Comparison of ENCODE assay signal across 12 cellular contexts in genomic region chr12:1613860-1614259, GRCh38.
"Had no signal": no experiment of that assay in that cellular context is flagged by ENCODE, and none has a peak within 500 bp of the region (broad histone marks: within the 10 kb centered on the region; RNA-seq: fewer than 3 reads in every experiment).

No MANE protein-coding gene starts in this region.

- H3K4me3 Mint-ChIP-seq: activated naive CD8-positive, alpha-beta T cell; nephron had no signal

- H3K36me3 ChIP-seq: esophagus muscularis mucosa, heart right ventricle, left lung, spleen, tibial nerve had no signal

- H3K27ac ChIP-seq: esophagus muscularis mucosa, heart right ventricle, left lung, spleen, tibial nerve had no signal

- H3K27ac Mint-ChIP-seq: activated naive CD8-positive, alpha-beta T cell; nephron had no signal

- H3K9me3 Mint-ChIP-seq: nephron had no signal

- H3K4me3 ChIP-seq: esophagus muscularis mucosa, heart right ventricle, left lung, spleen, tibial nerve had no signal

- H3K27me3 ChIP-seq: esophagus muscularis mucosa, heart right ventricle, left lung, spleen, tibial nerve had no signal

- DNase-seq: activated CD4-positive, alpha-beta T cell treated with anti-CD3 and anti-CD28 coated beads, Interleukin-2, amount 50 U/mL, for 4 hours; activated CD4-positive, CD25-positive, alpha-beta regulatory T cell treated with anti-CD3 and anti-CD28 coated beads, Interleukin-2, amount 50 U/mL, for 72 hours; effector CD4-positive, alpha-beta T cell; heart right ventricle; left lung; midbrain; spleen; stimulated activated naive CD4-positive, alpha-beta T cell had no signal

- H3K9me3 ChIP-seq: esophagus muscularis mucosa, heart right ventricle, left lung, spleen, tibial nerve had no signal

- H3K36me3 Mint-ChIP-seq: activated naive CD8-positive, alpha-beta T cell had no signal

- ATAC-seq: heart right ventricle, left lung had no signal
